Comparison of ENCODE assay signal across 1 cellular context in genomic region chr1:20956272-20956671, GRCh38.
TF ChIP-seq lines count a peak whose summit lies in the region.

No MANE protein-coding gene starts in this region.

TF ChIP-seq in GM23338, 12 proteins besides CTCF, POLR2A, EP300 and RAD21:
- TF ChIP-seq STAT1 (IDR thresholded peaks at IDR 0.05; ENCODE audit: unreplicated experiment) (no peak), ETS1 (IDR thresholded peaks at IDR 0.05) (no peak), EZH2phosphoT487 (IDR thresholded peaks at IDR 0.05; ENCODE audit: unreplicated experiment) (no peak), NANOG (IDR thresholded peaks at IDR 0.05; ENCODE audit: borderline replicate concordance) (no peak), ZNF114 (CRISPR knock-in tag; IDR thresholded peaks at IDR 0.05) (no peak), CREB1 (CRISPR knock-in tag; IDR thresholded peaks at IDR 0.05; ENCODE audit: low read depth) (no peak), JUNB (IDR thresholded peaks at IDR 0.05; ENCODE audit: unreplicated experiment) (no peak), ZNF462 (CRISPR knock-in tag; IDR thresholded peaks at IDR 0.05) (no peak), EZH2 (IDR thresholded peaks at IDR 0.05; ENCODE audit: low read depth, unreplicated experiment) (no peak), ZNF331 (CRISPR knock-in tag; IDR thresholded peaks at IDR 0.05; ENCODE audit: low read depth) (no peak), POLR2AphosphoS5 (IDR thresholded peaks at IDR 0.05; ENCODE audit: low read depth) (no peak), REST (IDR thresholded peaks at IDR 0.05; ENCODE audit: unreplicated experiment) (no peak)
